In the genomic region with DNA sequence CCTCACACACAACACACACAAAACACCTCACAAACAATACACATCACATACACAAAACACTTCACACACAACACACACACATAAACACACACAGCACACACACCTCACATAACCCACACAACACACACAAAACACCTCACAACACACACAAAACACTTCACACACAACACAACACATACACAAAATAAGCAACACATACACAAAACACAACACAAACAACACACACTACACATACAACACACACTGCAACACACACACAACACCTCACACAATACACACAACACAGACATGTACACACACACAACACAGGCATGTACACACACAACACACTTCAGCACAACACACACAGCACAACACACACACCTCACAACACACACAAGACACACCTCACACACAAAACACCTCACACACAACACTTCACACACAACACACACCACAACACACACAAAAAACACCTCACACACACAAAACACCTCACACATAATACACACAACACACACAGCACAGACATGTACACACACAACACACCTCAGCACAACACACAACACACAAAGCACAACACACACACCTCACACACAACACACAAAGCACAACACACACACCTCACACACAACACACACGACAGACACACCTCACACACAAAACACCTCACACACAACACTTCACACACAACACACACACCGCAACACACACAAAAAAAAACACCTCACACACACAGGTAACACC, we compare ENCODE assay signal across 10 cellular contexts.
DNase-seq lines count a peak whose midpoint lies in the region; ATAC-seq, FAIRE-seq and TF ChIP-seq lines count a peak whose summit lies in the region.
"Had no signal": no experiment of that assay in that cellular context is flagged by ENCODE, and none has a peak within 500 bp of the region (broad histone marks: within the 10 kb centered on the region; RNA-seq: fewer than 3 reads in every experiment).

No MANE protein-coding gene starts in this region.

- DNase-seq in right cardiac atrium = no peak
- no peak for DNase-seq in Right ventricle myocardium inferior (ENCODE audit: missing footprints)
- no peak for DNase-seq in coronary artery (ENCODE audit: low spot score)
- DNase-seq in pancreas = no peak
- DNase-seq in hippocampal formation (lab: John Stamatoyannopoulos, UW) = no peak
- DNase-seq in activated naive CD4-positive, alpha-beta T cell (lab: John Stamatoyannopoulos, UW) = no peak
- no peak for DNase-seq in central memory CD4-positive, alpha-beta T cell
- DNase-seq: naive B cell, NCI-H526 treated with DMSO at 0.1 percent for 48 hours had no signal

- H3K27me3 ChIP-seq in right cardiac atrium (ENCODE audit: control insufficient read depth, insufficient read depth) = no peaks in the 10 kb centered on the region
- H3K27me3 ChIP-seq in pancreas = no peaks in the 10 kb centered on the region

- H3K9me3 ChIP-seq in right cardiac atrium (ENCODE audit: control insufficient read depth, low read length) (no peaks in the 10 kb centered on the region), pancreas (no peaks in the 10 kb centered on the region)

- H3K27ac ChIP-seq in right cardiac atrium (ENCODE audit: low read length) (peak overlapping the region; percentile 97), coronary artery (peak overlapping the region; percentile 77 to 92), pancreas (peak overlapping the region; percentile 77 to 89 (median 86))

- TF ChIP-seq CTCF in coronary artery (IDR thresholded peaks at IDR 0.05) (no peak), pancreas (IDR thresholded peaks at IDR 0.05) (no peak)

- FAIRE-seq in pancreas (lab: Jason Lieb, UNC) = no peak

- H3K36me3 ChIP-seq in pancreas = no peaks in the 10 kb centered on the region

- WGBS in right cardiac atrium = 98% methylated on average over 2 of the region's 2 CpGs
- 80 to 87% methylated on average over 2 of the region's 2 CpGs for WGBS in pancreas, 2 donors

- intact Hi-C loops in right cardiac atrium (cut with DNase I) = no loop called here
- intact Hi-C loops in Right ventricle myocardium inferior (cut with DNase I) = no loop called here
- intact Hi-C loops in pancreas (cut with DNase I) = no loop called here

- H3K4me1 ChIP-seq in right cardiac atrium (ENCODE audit: control insufficient read depth, insufficient read depth, low read length) = peaks cover 23% of the 10 kb centered on the region
- H3K4me1 ChIP-seq in pancreas = peaks cover 70 to 74% (median 74%) of the 10 kb centered on the region in 3 donors

- H3K4me3 ChIP-seq in right cardiac atrium (ENCODE audit: low read length) (no peak overlapping the region), coronary artery (peak overlapping the region; percentile 51), pancreas (no peak overlapping the region)

- ATAC-seq in right cardiac atrium (no peak), Right ventricle myocardium inferior (no peak), pancreas (no peak), HG02588 (IDR thresholded peaks at IDR 0.05; ENCODE audit: unreplicated experiment) (no peak)
